In genomic region chr2:159249955-159250723, GRCh38 we compare ENCODE assay signal across 8 cellular contexts. TPM values are rescaled to one million over a fixed set of nuclear protein-coding genes. Genes with fewer than 3 reads are reported as not detected.
DNase-seq lines count a peak whose midpoint lies in the region; ATAC-seq and TF ChIP-seq lines count a peak whose summit lies in the region.

No MANE protein-coding gene starts in this region.

- H3K4me1 ChIP-seq in CD4-positive, alpha-beta memory T cell (ENCODE audit: insufficient read depth, low read length) = no peaks in the 10 kb centered on the region

- H3K27ac Mint-ChIP-seq in nephron progenitor cell = peak overlapping the region; percentile 5
- H3K27ac Mint-ChIP-seq in CD4-positive, alpha-beta memory T cell = no peak overlapping the region

- CTCF ChIA-PET in CD4-positive, alpha-beta memory T cell (lab: Charles Lee; ENCODE audit: partially characterized antibody) = no interaction called here

- H3K4me1 Mint-ChIP-seq in nephron progenitor cell = peaks cover 10% of the 10 kb centered on the region
- H3K4me1 Mint-ChIP-seq in CD4-positive, alpha-beta memory T cell = no peaks in the 10 kb centered on the region

- peak overlapping the region; percentile 80 for H3K27ac ChIP-seq in epithelial cell of prostate
- no peak overlapping the region for H3K27ac ChIP-seq in CD4-positive, alpha-beta memory T cell (ENCODE audit: low read depth, low read length)

- POLR2A ChIA-PET in CD4-positive, alpha-beta memory T cell (lab: Charles Lee; ENCODE audit: partially characterized antibody) = no interaction called here

- no peaks in the 10 kb centered on the region for H3K27me3 ChIP-seq in CD4-positive, alpha-beta memory T cell (ENCODE audit: insufficient read depth, low read length)

- H3K4me3 ChIP-seq in CD4-positive, alpha-beta memory T cell (ENCODE audit: low read length in 2 of 2) = no peak overlapping the region

- H3K9me3 ChIP-seq in CD4-positive, alpha-beta memory T cell (ENCODE audit: control insufficient read depth in 1 of 2, low read length in 2 of 2) = no peaks in the 10 kb centered on the region

- H3K36me3 Mint-ChIP-seq in nephron progenitor cell (ENCODE audit: low read depth) = peaks cover 72% of the 10 kb centered on the region
- H3K36me3 Mint-ChIP-seq in CD4-positive, alpha-beta memory T cell = peaks cover 40 to 47% of the 10 kb centered on the region in 2 donors

- peaks cover 38% of the 10 kb centered on the region for H3K9me3 Mint-ChIP-seq in nephron progenitor cell
- H3K9me3 Mint-ChIP-seq in CD4-positive, alpha-beta memory T cell = peaks cover 0 to 8% (median 5%) of the 10 kb centered on the region in 8 donors

- no peaks in the 10 kb centered on the region for H3K36me3 ChIP-seq in CD4-positive, alpha-beta memory T cell (ENCODE audit: insufficient read depth, low read length)

- peak; percentile 86 for DNase-seq in EL
- DNase-seq in NOMO-1 treated with DMSO at 0.1 percent for 48 hours (lab: John Stamatoyannopoulos, UW; ENCODE audit: unreplicated experiment) = peak; percentile 87
- peak; percentile 83 for DNase-seq in epithelial cell of prostate (ENCODE audit: low read depth, low spot score)
- DNase-seq in nephron progenitor cell = no peak
- no peak for DNase-seq in KG1 (lab: John Stamatoyannopoulos, UW)
- no peak for DNase-seq in CD4-positive, alpha-beta memory T cell

- intact Hi-C loops in CD4-positive, alpha-beta memory T cell (cut with micrococcal nuclease) = no loop called here

- TF ChIP-seq CTCF in nephron progenitor cell (IDR thresholded peaks at IDR 0.05) = no peak

- H3K27me3 Mint-ChIP-seq in nephron progenitor cell (ENCODE audit: low read depth, poor library complexity) = no peaks in the 10 kb centered on the region
- no peaks in the 10 kb centered on the region for H3K27me3 Mint-ChIP-seq in CD4-positive, alpha-beta memory T cell

- H3K4me3 Mint-ChIP-seq in nephron progenitor cell = no peak overlapping the region
- no peak overlapping the region for H3K4me3 Mint-ChIP-seq in CD4-positive, alpha-beta memory T cell

- ATAC-seq in HG02610 (IDR thresholded peaks at IDR 0.05; ENCODE audit: unreplicated experiment) (peak; percentile 74), GM21529 (IDR thresholded peaks at IDR 0.05; ENCODE audit: unreplicated experiment) (no peak)

RNA-seq across cellular contexts. Expression of gene WDSUB1, which starts 36.4 kb away (rescaled TPM):
- 1 to 10 TPM; 6.1 to 7.5 TPM for total RNA-seq in CD4-positive, alpha-beta memory T cell
- polyA plus RNA-seq in CD4-positive, alpha-beta memory T cell = 1 to 10 TPM; 5.8 to 7.6 TPM

Comparison
In these comparisons a context has a peak if more than half of its experiments do, and no peak if none do; other contexts are left out.
1. DNase-seq: peak in EL (single experiment), NOMO-1 treated with DMSO at 0.1 percent for 48 hours (single experiment) and epithelial cell of prostate (single experiment); none in nephron progenitor cell (single experiment), KG1 (single experiment) and CD4-positive, alpha-beta memory T cell (0 of 5).